In genomic region chr19:40576181-40576584, GRCh38 we compare ENCODE assay signal across 8 cellular contexts. TPM values are rescaled to one million over a fixed set of nuclear protein-coding genes. Genes with fewer than 3 reads are reported as not detected.
DNase-seq lines count a peak whose midpoint lies in the region; ATAC-seq, FAIRE-seq and TF ChIP-seq lines count a peak whose summit lies in the region.

No MANE protein-coding gene starts in this region.

- no peak for TF ChIP-seq EP300 in GM12878 (IDR thresholded peaks at IDR 0.05; ENCODE audit: borderline replicate concordance in 1 of 2, control insufficient read depth in 1 of 2, low read depth in 2 of 2, low read length in 2 of 2)

- TF ChIP-seq RAD21 in GM12878 (IDR thresholded peaks at IDR 0.05; ENCODE audit: insufficient read depth, low read depth, low read length), result no peak

- H3K79me2 ChIP-seq in GM12878 (ENCODE audit: control insufficient read depth, insufficient read depth, low read length), result peaks cover 7% of the 10 kb centered on the region

- H3K9me3 ChIP-seq in GM12878 (replicated peaks; ENCODE audit: control insufficient read depth, insufficient read depth, low read length), result no peaks in the 10 kb centered on the region
- no peaks in the 10 kb centered on the region for H3K9me3 ChIP-seq in right lobe of liver

- in situ Hi-C loops in GM12878 (cut with MboI), result no loop called here

- TF ChIP-seq POLR2A in GM12878 (IDR thresholded peaks at IDR 0.05; ENCODE audit: low read depth, low read length) (no peak), right lobe of liver (IDR thresholded peaks at IDR 0.05) (no peak)

- no peaks in the 10 kb centered on the region for H3K27me3 ChIP-seq in GM12878 (replicated peaks in 1 of 2; ENCODE audit: control insufficient read depth in 2 of 2, insufficient read depth in 2 of 2, low read length in 1 of 2)
- no peaks in the 10 kb centered on the region for H3K27me3 ChIP-seq in right lobe of liver

- H3K27ac ChIP-seq in GM12878 (ENCODE audit: control insufficient read depth, insufficient read depth), result no peak overlapping the region
- H3K27ac ChIP-seq in right lobe of liver, result peak overlapping the region in 1 of 3 donors; percentile 79

- CTCF ChIA-PET in AG04449 (lab: Yijun Ruan, JAX) (interaction anchor here (1.0 to 1.9 kb wide), 2 partner anchors 10 to 58 kb away, joined by 3 to 5 read pairs; no protein-coding TSS in a partner anchor), GM12878 (lab: Yijun Ruan, JAX) (interaction anchor here (0.7 to 1.5 kb wide), 2 partner anchors 29 to 808 kb away, joined by 3 to 4 read pairs; no protein-coding TSS in a partner anchor), GM10248 (lab: Yijun Ruan, JAX) (no interaction called here)

- H3K9ac ChIP-seq in GM12878 (ENCODE audit: control insufficient read depth, insufficient read depth, low read length), result no peak overlapping the region

- DNase-seq in AG04449 (ENCODE audit: low read depth, low spot score) (no peak), LNCaP clone FGC (ENCODE audit: low read depth) (no peak), GM12878 (ENCODE audit: low read depth, low spot score) (no peak), right lobe of liver (no peak), urothelium cell line (ENCODE audit: low spot score) (peak; percentile 47), SW 1271 (lab: John Stamatoyannopoulos, UW) (no peak), GM10248 (ENCODE audit: extremely low spot score) (no peak)

- H4K20me1 ChIP-seq in GM12878 (ENCODE audit: control insufficient read depth, insufficient read depth), result no peaks in the 10 kb centered on the region

- ATAC-seq in GM19372 (IDR thresholded peaks at IDR 0.05; ENCODE audit: low read depth, unreplicated experiment) (peak; percentile 33), GM12878 (peak; percentile 57), right lobe of liver (peak in 1 of 4 donors; percentile 5)

- SMC1A ChIA-PET in GM12878 (lab: Charles Lee; ENCODE audit: uncharacterized antibody, unreplicated experiment), result no interaction called here

- intact Hi-C loops in GM12878 (cut with micrococcal nuclease; ENCODE audit: unreplicated experiment) (no loop called here), right lobe of liver (cut with DNase I) (no loop called here)

- POLR2A ChIA-PET in AG04449 (lab: Yijun Ruan, JAX), result no interaction called here
- POLR2A ChIA-PET in GM12878 (lab: Charles Lee), result no interaction called here
- POLR2A ChIA-PET in GM10248 (lab: Yijun Ruan, JAX), result interaction anchor here (0.5 kb wide), 1 partner anchor 241 kb away, joined by 8 read pairs; no protein-coding TSS in a partner anchor

- H3K4me3 ChIP-seq in AG04449 (ENCODE audit: low read depth, low read length) (peak overlapping the region; percentile 94), LNCaP clone FGC (ENCODE audit: low read depth, low read length) (peak overlapping the region; percentile 81), GM12878 (peak overlapping the region; percentile 99), right lobe of liver (peak overlapping the region; percentile 60 to 68 (median 65))

- H3K36me3 ChIP-seq in GM12878 (ENCODE audit: control insufficient read depth in 2 of 2, insufficient read depth in 2 of 2, low read length in 1 of 2) (peaks cover 6 to 7% of the 10 kb centered on the region in 2 experiments; a peak in 3 of 4 replicates), right lobe of liver (peaks cover 0 to 8% (median 5%) of the 10 kb centered on the region in 4 donors)

- 2% methylated on average over 14 of the region's 19 CpGs for WGBS in GM12878 (ENCODE audit: insufficient coverage, insufficient replicate concordance, low lambda C conversion rate, missing lambda C conversion rate)
- 5% methylated on average over 12 of the region's 19 CpGs for WGBS in right lobe of liver (ENCODE audit: insufficient coverage, low coverage, low lambda C conversion rate, missing lambda C conversion rate)

- peak overlapping the region; percentile 83 for H2AFZ ChIP-seq in GM12878 (ENCODE audit: control insufficient read depth, low read depth, low read length)

- no peak for FAIRE-seq in GM12878 (lab: Jason Lieb, UNC)
- no peak for FAIRE-seq in urothelium cell line (lab: Jason Lieb, UNC)

- H3K4me2 ChIP-seq in GM12878 (ENCODE audit: control insufficient read depth, insufficient read depth), result peak overlapping the region; percentile 53

- no TSS peak for BruUV-seq in GM12878 (replicated peaks; lab: Mats Ljungman, UMichigan)

- TF ChIP-seq CTCF in AG04449 (IDR thresholded peaks at IDR 0.05; ENCODE audit: insufficient read depth, low read length, missing control alignments) (no peak), LNCaP clone FGC (IDR thresholded peaks at IDR 0.05; ENCODE audit: control insufficient read depth, extremely low read depth, insufficient read depth) (no peak), GM12878 (IDR thresholded peaks at IDR 0.05 in 2 of 3, conservative IDR thresholded peaks at IDR 0.05 in 1 of 3; ENCODE audit: control insufficient read depth in 2 of 3, extremely low read depth in 1 of 3, insufficient read depth in 1 of 3, low read depth in 3 of 3, low read length in 3 of 3) (no peak), right lobe of liver (IDR thresholded peaks at IDR 0.05) (no peak), GM10248 (IDR thresholded peaks at IDR 0.05; ENCODE audit: control extremely low read depth, extremely low read depth, low read depth, missing control alignments) (no peak)

- peaks cover 21% of the 10 kb centered on the region for H3K4me1 ChIP-seq in GM12878 (ENCODE audit: control insufficient read depth, insufficient read depth, low read length)
- H3K4me1 ChIP-seq in right lobe of liver, result peaks cover 0 to 5% (median 0%) of the 10 kb centered on the region in 4 donors

- RAD21 ChIA-PET in GM12878 (lab: Charles Lee; ENCODE audit: unreplicated experiment), result no interaction called here

TF ChIP-seq in GM12878, 131 proteins besides CTCF, POLR2A, EP300 and RAD21:
- TF ChIP-seq YY1 (IDR thresholded peaks at IDR 0.05; ENCODE audit: low read depth, low read length) (0 out of 2 replicates have a peak, but pooled peaks have one; percentile 43), MEF2B (IDR thresholded peaks at IDR 0.05; ENCODE audit: partially characterized antibody, poor library complexity, severe bottlenecking) (peak; percentile 44), STAT3 (IDR thresholded peaks at IDR 0.05; ENCODE audit: low read depth, low read length) (no peak)
TF ChIP-seq in GM12878: peak in this region for 2.

RNA-seq across cellular contexts. Expression of gene SHKBP1, which starts 0.5 kb away (rescaled TPM):
- 26.1 and 35.1 TPM in 2 replicates for total RNA-seq in GM12878 (2013; cell fraction: nucleolus; rRNA removed)
- total RNA-seq in GM12878 (2014; rRNA removed) (60.8 and 79.0 TPM in 2 replicates), GM12878 (2014; rRNA removed; fragmentation: Illumina TruSeq; extraction: Trizol) (22.9 and 26.0 TPM in 2 replicates), GM12878 (2021) (111 and 115 TPM in 2 replicates), right lobe of liver (10 to 100 TPM; 16.1 to 29.0 (median 22.4) TPM)
- polyA plus RNA-seq in GM12878 (2011; ENCODE audit: low read depth), result 43.8 TPM
- polyA plus RNA-seq in GM12878 (2011; rRNA removed) (17.5 and 38.8 TPM in 2 replicates), GM12878 (2014; fragmentation: Illumina TruSeq; extraction: Trizol) (30.6 and 55.0 TPM in 2 replicates), GM12878 (2014; fragmentation: Nextera tagmentation; extraction: Ambion mirVana) (10 to 100 TPM in 1 of 2 experiments, 1 to 10 TPM in 1; 2.3 to 15.1 TPM), GM12878 (2014; rRNA removed) (96.3 and 111 TPM in 2 replicates), GM12878 (2016; fragmentation: Nextera tagmentation; extraction: Ambion mirVana) (100 to 1,000 TPM; 112 to 123 TPM)
- 59.2 and 80.0 TPM in 2 replicates for polyA plus RNA-seq in GM12878 (2011; cell fraction: cytosol; rRNA removed)
- 155 and 167 TPM in 2 replicates for polyA plus RNA-seq in GM12878 (2011; cell fraction: nucleus; rRNA removed)
- 84.1 and 89.2 TPM in 2 replicates for polyA plus RNA-seq in GM12878 (2012)
- polyA minus RNA-seq in GM12878 (2011; rRNA and poly(A)+ RNA removed), result 47.3 and 87.5 TPM in 2 replicates
- 89.1 and 95.6 TPM in 2 replicates for polyA minus RNA-seq in GM12878 (2011; cell fraction: cytosol; rRNA and poly(A)+ RNA removed)
- polyA minus RNA-seq in GM12878 (2011; cell fraction: nucleus; rRNA and poly(A)+ RNA removed), result 33.5 and 51.2 TPM in 2 replicates

RNA-seq across cellular contexts. Expression of gene LTBP4, which starts 25.0 kb away (rescaled TPM):
- 26.9 and 32.3 TPM in 2 replicates for total RNA-seq in GM12878 (2013; cell fraction: nucleolus; rRNA removed)
- total RNA-seq in GM12878 (2014; rRNA removed) (6.6 and 8.5 TPM in 2 replicates), GM12878 (2014; rRNA removed; fragmentation: Illumina TruSeq; extraction: Trizol) (3.1 and 3.7 TPM in 2 replicates), GM12878 (2021) (34.6 and 35.9 TPM in 2 replicates), right lobe of liver (10 to 100 TPM; 19.3 to 40.8 (median 34.4) TPM)
- 29.6 TPM for polyA plus RNA-seq in GM12878 (2011; ENCODE audit: low read depth)
- polyA plus RNA-seq in GM12878 (2011; rRNA removed) (1.5 and 2.7 TPM in 2 replicates), GM12878 (2014; fragmentation: Illumina TruSeq; extraction: Trizol) (2.6 and 5.9 TPM in 2 replicates), GM12878 (2014; fragmentation: Nextera tagmentation; extraction: Ambion mirVana) (under 1 TPM in 1 of 2 experiments, not detected in 1; 0.09 TPM), GM12878 (2014; rRNA removed) (21.8 and 23.5 TPM in 2 replicates), GM12878 (2016; fragmentation: Nextera tagmentation; extraction: Ambion mirVana) (1 to 10 TPM; 8.8 to 9.5 TPM)
- polyA plus RNA-seq in GM12878 (2011; cell fraction: cytosol; rRNA removed), result 4.9 and 5.7 TPM in 2 replicates
- 24.7 and 25.2 TPM in 2 replicates for polyA plus RNA-seq in GM12878 (2011; cell fraction: nucleus; rRNA removed)
- polyA plus RNA-seq in GM12878 (2012), result 38.1 and 69.0 TPM in 2 replicates
- 1.5 and 7.1 TPM in 2 replicates for polyA minus RNA-seq in GM12878 (2011; rRNA and poly(A)+ RNA removed)
- 14.1 and 19.4 TPM in 2 replicates for polyA minus RNA-seq in GM12878 (2011; cell fraction: cytosol; rRNA and poly(A)+ RNA removed)
- 3.0 and 6.6 TPM in 2 replicates for polyA minus RNA-seq in GM12878 (2011; cell fraction: nucleus; rRNA and poly(A)+ RNA removed)
